ENCODE assay signal across 15 cellular contexts in genomic region chr19:18901503-18901890, GRCh38. TPM values are rescaled to one million over a fixed set of nuclear protein-coding genes. Genes with fewer than 3 reads are reported as not detected.
DNase-seq lines count a peak whose midpoint lies in the region; ATAC-seq, FAIRE-seq and TF ChIP-seq lines count a peak whose summit lies in the region.
"Had no signal": no experiment of that assay in that cellular context is flagged by ENCODE, and none has a peak within 500 bp of the region (broad histone marks: within the 10 kb centered on the region; RNA-seq: fewer than 3 reads in every experiment).

No MANE protein-coding gene starts in this region.

- TF ChIP-seq CTCF in OCI-LY7 (conservative IDR thresholded peaks at IDR 0.05; ENCODE audit: low read length) (no peak), Panc1 (IDR thresholded peaks at IDR 0.05) (no peak), K562 (IDR thresholded peaks at IDR 0.05 in 2 of 3, conservative IDR thresholded peaks at IDR 0.05 in 1 of 3; ENCODE audit: insufficient read depth in 2 of 3, low read depth in 1 of 3, low read length in 3 of 3) (no peak), mucosa of descending colon (IDR thresholded peaks at IDR 0.05) (no peak)

- H4K20me1 ChIP-seq in OCI-LY7 (ENCODE audit: insufficient read depth, low read length), result no peaks in the 10 kb centered on the region
- H4K20me1 ChIP-seq in K562 (replicated peaks; ENCODE audit: control insufficient read depth, insufficient read depth, low read length), result peaks cover 22% of the 10 kb centered on the region

- H3K4me1 ChIP-seq in OCI-LY7 (ENCODE audit: insufficient read depth, low read length, poor library complexity, severe bottlenecking), result no peaks in the 10 kb centered on the region
- H3K4me1 ChIP-seq in Panc1 (ENCODE audit: control insufficient read depth, insufficient read depth, low read length), result no peaks in the 10 kb centered on the region
- H3K4me1 ChIP-seq in K562 (replicated peaks in 1 of 2; ENCODE audit: control insufficient read depth in 2 of 2, insufficient read depth in 2 of 2, low read length in 2 of 2), result peaks cover 12 to 59% of the 10 kb centered on the region in 2 experiments
- H3K4me1 ChIP-seq in mucosa of descending colon (ENCODE audit: low read depth), result no peaks in the 10 kb centered on the region

- no peaks in the 10 kb centered on the region for H3K9me3 Mint-ChIP-seq in stimulated activated effector memory CD8-positive, alpha-beta T cell treated with anti-CD3 and anti-CD28 coated beads, Interleukin-12 subunit alpha, Interleukin-12 subunit beta, amount 100 ng/mL, for 72 hours
- H3K9me3 Mint-ChIP-seq: GM23338, H9 had no signal

- ATAC-seq in Panc1 (no peak), K562 (no peak), mucosa of descending colon (no peak)
- ATAC-seq in stimulated activated effector memory CD8-positive, alpha-beta T cell treated with anti-CD3 and anti-CD28 coated beads, Interleukin-12 subunit alpha, Interleukin-12 subunit beta, amount 100 ng/mL, for 72 hours, result no peak
- ATAC-seq: GM23338 had no signal

- H3K4me2 ChIP-seq in OCI-LY7 (ENCODE audit: low read length) (no peak overlapping the region), K562 (ENCODE audit: insufficient read depth, low read length) (no peak overlapping the region)
- H3K4me2 ChIP-seq: GM23338 had no signal

- H3K9me2 ChIP-seq in OCI-LY7 (ENCODE audit: insufficient read depth, low read length), result no peaks in the 10 kb centered on the region

- TF ChIP-seq EP300 in K562 (IDR thresholded peaks at IDR 0.05; ENCODE audit: low read length), result no peak

- H3K27ac Mint-ChIP-seq in stimulated activated effector memory CD8-positive, alpha-beta T cell treated with anti-CD3 and anti-CD28 coated beads, Interleukin-12 subunit alpha, Interleukin-12 subunit beta, amount 100 ng/mL, for 72 hours, result no peak overlapping the region
- H3K27ac Mint-ChIP-seq: CD4-positive, alpha-beta memory T cell; GM23338; H9 had no signal

- POLR2A ChIA-PET in OCI-LY7 (lab: Charles Lee) (interaction anchor here (0.9 kb wide), 1 partner anchor 10 kb away, joined by 3 read pairs; no protein-coding TSS in a partner anchor), Panc1 (lab: Charles Lee) (no interaction called here), K562 (lab: Yijun Ruan, JAX) (interaction anchor here (0.6 to 1.0 kb wide), 3 partner anchors 8 to 38 kb away, joined by 3 to 4 read pairs (median 4); no protein-coding TSS in a partner anchor)

- H3K9me3 ChIP-seq in OCI-LY7 (ENCODE audit: low read length), result no peaks in the 10 kb centered on the region
- H3K9me3 ChIP-seq in Panc1 (ENCODE audit: control insufficient read depth, insufficient read depth, low read depth, low read length), result no peaks in the 10 kb centered on the region
- no peaks in the 10 kb centered on the region for H3K9me3 ChIP-seq in K562 (replicated peaks; ENCODE audit: control insufficient read depth, insufficient read depth, low read depth, low read length)
- no peaks in the 10 kb centered on the region for H3K9me3 ChIP-seq in mucosa of descending colon

- H3K36me3 ChIP-seq in OCI-LY7 (ENCODE audit: insufficient read depth, low read length), result peaks cover 19% of the 10 kb centered on the region
- H3K36me3 ChIP-seq in Panc1 (ENCODE audit: control insufficient read depth, insufficient read depth, low read length), result no peaks in the 10 kb centered on the region
- peaks cover 55% of the 10 kb centered on the region; the same call in 2 of the 3 replicates for H3K36me3 ChIP-seq in K562 (ENCODE audit: control insufficient read depth, insufficient read depth, low read length)
- peaks cover 1% of the 10 kb centered on the region for H3K36me3 ChIP-seq in mucosa of descending colon (ENCODE audit: low read depth)

- WGBS in K562 (ENCODE audit: insufficient coverage, low coverage, missing lambda C conversion rate), result 70% methylated on average over 7 of the region's 7 CpGs

- H3K27ac ChIP-seq in OCI-LY7 (ENCODE audit: low read depth, low read length, poor library complexity, severe bottlenecking) (no peak overlapping the region), Panc1 (ENCODE audit: low read length) (no peak overlapping the region), K562 (ENCODE audit: extremely low read depth, low read depth, low read length) (no peak overlapping the region)

- no peak for TF ChIP-seq RAD21 in K562 (CRISPR knock-in tag; conservative IDR thresholded peaks at IDR 0.05 in 1 of 2, IDR thresholded peaks at IDR 0.05 in 1 of 2)

- CTCF ChIA-PET in OCI-LY7 (lab: Charles Lee; ENCODE audit: unreplicated experiment), result no interaction called here
- CTCF ChIA-PET in Panc1 (lab: Charles Lee), result no interaction called here
- CTCF ChIA-PET in K562 (lab: Yijun Ruan, JAX; ENCODE audit: low intra/inter-chr PET ratio), result no interaction called here

- peaks cover 3% of the 10 kb centered on the region for H3K9me1 ChIP-seq in K562 (ENCODE audit: control insufficient read depth, insufficient read depth, low read length)

- no peak overlapping the region for H2AFZ ChIP-seq in OCI-LY7 (ENCODE audit: low read length)
- H2AFZ ChIP-seq in K562 (ENCODE audit: low read depth, low read length), result no peak overlapping the region
- H2AFZ ChIP-seq: GM23338 had no signal

- no peak overlapping the region for H3K4me3 Mint-ChIP-seq in stimulated activated effector memory CD8-positive, alpha-beta T cell treated with anti-CD3 and anti-CD28 coated beads, Interleukin-12 subunit alpha, Interleukin-12 subunit beta, amount 100 ng/mL, for 72 hours
- H3K4me3 Mint-ChIP-seq: CD4-positive, alpha-beta memory T cell; GM23338; H9 had no signal

- H3K79me2 ChIP-seq in OCI-LY7 (ENCODE audit: insufficient read depth, low read depth, low read length) (no peaks in the 10 kb centered on the region), K562 (ENCODE audit: control insufficient read depth, insufficient read depth, low read length) (no peaks in the 10 kb centered on the region)

- DNase-seq in OCI-LY7 (ENCODE audit: low spot score) (no peak), Panc1 (ENCODE audit: low read depth, low spot score) (no peak), K562 (ENCODE audit: extremely low read depth in 1 of 4, low spot score in 3 of 4) (no peak), NCI-H524 (lab: John Stamatoyannopoulos, UW) (no peak), mucosa of descending colon (no peak)
- DNase-seq in stimulated activated effector memory CD8-positive, alpha-beta T cell treated with anti-CD3 and anti-CD28 coated beads, Interleukin-12 subunit alpha, Interleukin-12 subunit beta, amount 100 ng/mL, for 72 hours (ENCODE audit: low spot score in 2 of 2), result no peak
- DNase-seq: C1 segment of cervical spinal cord, COR-L47, DMS153, DND-41, H9 had no signal

- H3K27me3 ChIP-seq in Panc1 (ENCODE audit: control insufficient read depth, insufficient read depth, low read length), result no peaks in the 10 kb centered on the region
- no peaks in the 10 kb centered on the region for H3K27me3 ChIP-seq in K562 (ENCODE audit: control insufficient read depth in 2 of 2, insufficient read depth in 2 of 2, low read length in 2 of 2)

- no peak for TF ChIP-seq POLR2A in K562 (conservative IDR thresholded peaks at IDR 0.05)

- peaks cover 12% of the 10 kb centered on the region for H3K4me1 Mint-ChIP-seq in stimulated activated effector memory CD8-positive, alpha-beta T cell treated with anti-CD3 and anti-CD28 coated beads, Interleukin-12 subunit alpha, Interleukin-12 subunit beta, amount 100 ng/mL, for 72 hours
- H3K4me1 Mint-ChIP-seq: GM23338 had no signal

- in situ Hi-C loops in Panc1 (cut with HindIII; ENCODE audit: low pct_unique_long_range_greater_than_20kb, low sequenced_read_pairs) (no loop called here), K562 (cut with MboI) (no loop called here)

- H3K36me3 Mint-ChIP-seq in stimulated activated effector memory CD8-positive, alpha-beta T cell treated with anti-CD3 and anti-CD28 coated beads, Interleukin-12 subunit alpha, Interleukin-12 subunit beta, amount 100 ng/mL, for 72 hours, result peaks cover 58% of the 10 kb centered on the region

- TSS peak; percentile 66 for BruUV-seq in OCI-LY7 (replicated peaks; lab: Mats Ljungman, UMichigan)
- BruUV-seq in Panc1 (replicated peaks; lab: Mats Ljungman, UMichigan), result TSS peak; percentile 65
- BruUV-seq in K562 (replicated peaks; lab: Mats Ljungman, UMichigan), result TSS peak; percentile 36

- intact Hi-C loops in OCI-LY7 (cut with micrococcal nuclease; ENCODE audit: unreplicated experiment), result no loop called here
- intact Hi-C loops in Panc1 (cut with micrococcal nuclease; ENCODE audit: unreplicated experiment), result no loop called here
- intact Hi-C loops in K562 (cut with micrococcal nuclease), result no loop called here
- intact Hi-C loops in mucosa of descending colon (cut with DNase I, micrococcal nuclease), result no loop called here

- H3K9ac ChIP-seq in K562 (ENCODE audit: insufficient read depth in 1 of 2, low read depth in 2 of 2, low read length in 2 of 2), result no peak overlapping the region

- H3K4me3 ChIP-seq in OCI-LY7 (ENCODE audit: low read depth, low read length, poor library complexity, severe bottlenecking), result no peak overlapping the region
- no peak overlapping the region for H3K4me3 ChIP-seq in Panc1 (ENCODE audit: low read depth in 2 of 2, low read length in 2 of 2)
- no peak overlapping the region for H3K4me3 ChIP-seq in K562
- no peak overlapping the region for H3K4me3 ChIP-seq in mucosa of descending colon
- H3K4me3 ChIP-seq: GM23338 had no signal

- FAIRE-seq in K562 (lab: Jason Lieb, UNC), result no peak
- FAIRE-seq: G401.6, GM19239 had no signal

RNA-seq across cellular contexts. Expression of gene CERS1, which starts 5.5 kb away (rescaled TPM):
- total RNA-seq in OCI-LY7 (2014; rRNA removed; shearing (Covaris generic)), result 0.09 TPM in 1 of 2 replicates, not detected in the other
- total RNA-seq in OCI-LY7 (2022), result not detected in 2 replicates
- 4.5 TPM for total RNA-seq in Panc1 (2021; ENCODE audit: unreplicated experiment)
- 8.8 TPM for polyA plus RNA-seq in Panc1 (2012; ENCODE audit: insufficient read length)
- 1.3 and 6.2 TPM in 2 replicates for total RNA-seq in K562 (2011; cell fraction: chromatin; rRNA removed; ENCODE audit: low replicate concordance)
- 4.2 and 5.0 TPM in 2 replicates for total RNA-seq in K562 (2011; cell fraction: nucleolus; rRNA removed)
- total RNA-seq in K562 (2011; cell fraction: nucleoplasm; rRNA removed), result 1.5 and 3.7 TPM in 2 replicates
- 0.86 TPM in 2 replicates for total RNA-seq in K562 (2014; rRNA removed)
- total RNA-seq in K562 (2014; rRNA removed; fragmentation: Illumina TruSeq; extraction: Trizol), result 0.13 and 0.33 TPM in 2 replicates
- 0.43 and 1.4 TPM in 2 replicates for total RNA-seq in K562 (2015; rRNA removed; fragmentation: Illumina TruSeq; extraction: Trizol)
- total RNA-seq in K562 (2021), result 1.5 and 1.7 TPM in 2 replicates
- 1.5 and 3.8 TPM in 2 replicates for polyA plus RNA-seq in K562 (2011; rRNA removed)
- 5.5 and 5.7 TPM in 2 replicates for polyA plus RNA-seq in K562 (2011; cell fraction: cytosol; rRNA removed)
- 3.7 and 4.0 TPM in 2 replicates for polyA plus RNA-seq in K562 (2011; cell fraction: nucleus; rRNA removed)
- 0.71 and 0.87 TPM in 2 replicates for polyA plus RNA-seq in K562 (2012)
- polyA plus RNA-seq in K562 (2014; fragmentation: Illumina TruSeq; extraction: Trizol), result 0.80 and 1.7 TPM in 2 replicates
- not detected for polyA plus RNA-seq in K562 (2014; fragmentation: Nextera tagmentation; extraction: Ambion mirVana)
- polyA plus RNA-seq in K562 (2014; rRNA removed), result 1.1 TPM in 2 replicates
- polyA minus RNA-seq in K562 (2011; rRNA and poly(A)+ RNA removed), result 1.1 and 2.3 TPM in 2 replicates
- 1.2 and 3.5 TPM in 2 replicates for polyA minus RNA-seq in K562 (2011; cell fraction: cytosol; rRNA and poly(A)+ RNA removed)
- 0.40 and 0.78 TPM in 2 replicates for polyA minus RNA-seq in K562 (2011; cell fraction: nucleus; rRNA and poly(A)+ RNA removed)
- total RNA-seq in mucosa of descending colon, result 1 to 10 TPM in 1 of 3 donors, under 1 TPM in 2; 0.17 to 1.3 (median 0.39) TPM
- total RNA-seq: CD4-positive, alpha-beta memory T cell had no signal
- polyA plus RNA-seq: CD4-positive, alpha-beta memory T cell had no signal

RNA-seq across cellular contexts. Expression of gene COPE, which starts 17.7 kb away (rescaled TPM):
- 225 and 255 TPM in 2 replicates for total RNA-seq in OCI-LY7 (2014; rRNA removed; shearing (Covaris generic))
- total RNA-seq in OCI-LY7 (2022), result 231 and 256 TPM in 2 replicates
- 177 TPM for total RNA-seq in Panc1 (2021; ENCODE audit: unreplicated experiment)
- polyA plus RNA-seq in Panc1 (2012; ENCODE audit: insufficient read length), result 210 TPM
- 63.5 and 278 TPM in 2 replicates for total RNA-seq in K562 (2011; cell fraction: chromatin; rRNA removed; ENCODE audit: low replicate concordance)
- total RNA-seq in K562 (2011; cell fraction: nucleolus; rRNA removed), result 249 and 252 TPM in 2 replicates
- 127 and 141 TPM in 2 replicates for total RNA-seq in K562 (2011; cell fraction: nucleoplasm; rRNA removed)
- 239 and 305 TPM in 2 replicates for total RNA-seq in K562 (2014; rRNA removed)
- total RNA-seq in K562 (2014; rRNA removed; fragmentation: Illumina TruSeq; extraction: Trizol), result 19.2 and 33.2 TPM in 2 replicates
- total RNA-seq in K562 (2015; rRNA removed; fragmentation: Illumina TruSeq; extraction: Trizol), result 130 and 147 TPM in 2 replicates
- 273 and 289 TPM in 2 replicates for total RNA-seq in K562 (2021)
- polyA plus RNA-seq in K562 (2011; rRNA removed), result 159 and 263 TPM in 2 replicates
- 307 and 533 TPM in 2 replicates for polyA plus RNA-seq in K562 (2011; cell fraction: cytosol; rRNA removed)
- 164 and 210 TPM in 2 replicates for polyA plus RNA-seq in K562 (2011; cell fraction: nucleus; rRNA removed)
- 176 and 372 TPM in 2 replicates for polyA plus RNA-seq in K562 (2012)
- polyA plus RNA-seq in K562 (2014; fragmentation: Illumina TruSeq; extraction: Trizol), result 50.1 and 152 TPM in 2 replicates
- polyA plus RNA-seq in K562 (2014; fragmentation: Nextera tagmentation; extraction: Ambion mirVana), result 10 to 100 TPM in 1 of 2 experiments, 1 to 10 TPM in 1; 5.8 to 18.3 TPM
- 230 and 233 TPM in 2 replicates for polyA plus RNA-seq in K562 (2014; rRNA removed)
- 43.6 and 67.0 TPM in 2 replicates for polyA minus RNA-seq in K562 (2011; rRNA and poly(A)+ RNA removed)
- polyA minus RNA-seq in K562 (2011; cell fraction: cytosol; rRNA and poly(A)+ RNA removed), result 103 and 143 TPM in 2 replicates
- polyA minus RNA-seq in K562 (2011; cell fraction: nucleus; rRNA and poly(A)+ RNA removed), result 49.1 and 66.3 TPM in 2 replicates
- total RNA-seq in mucosa of descending colon, result 100 to 1,000 TPM; 119 to 227 (median 176) TPM

RNA-seq across cellular contexts. Expression of gene DDX49, which starts 18.0 kb away (rescaled TPM):
- 69.3 and 82.4 TPM in 2 replicates for total RNA-seq in OCI-LY7 (2014; rRNA removed; shearing (Covaris generic))
- total RNA-seq in OCI-LY7 (2022), result 53.7 and 63.7 TPM in 2 replicates
- total RNA-seq in Panc1 (2021; ENCODE audit: unreplicated experiment), result 41.5 TPM
- 52.2 TPM for polyA plus RNA-seq in Panc1 (2012; ENCODE audit: insufficient read length)
- 17.3 and 60.1 TPM in 2 replicates for total RNA-seq in K562 (2011; cell fraction: chromatin; rRNA removed; ENCODE audit: low replicate concordance)
- 53.9 and 64.9 TPM in 2 replicates for total RNA-seq in K562 (2011; cell fraction: nucleolus; rRNA removed)
- total RNA-seq in K562 (2011; cell fraction: nucleoplasm; rRNA removed), result 23.2 and 29.4 TPM in 2 replicates
- 113 and 149 TPM in 2 replicates for total RNA-seq in K562 (2014; rRNA removed)
- total RNA-seq in K562 (2014; rRNA removed; fragmentation: Illumina TruSeq; extraction: Trizol), result 26.2 and 45.7 TPM in 2 replicates
- total RNA-seq in K562 (2015; rRNA removed; fragmentation: Illumina TruSeq; extraction: Trizol), result 51.1 and 57.8 TPM in 2 replicates
- total RNA-seq in K562 (2021), result 78.9 and 88.6 TPM in 2 replicates
- polyA plus RNA-seq in K562 (2011; rRNA removed), result 35.6 and 43.2 TPM in 2 replicates
- polyA plus RNA-seq in K562 (2011; cell fraction: cytosol; rRNA removed), result 53.9 and 97.8 TPM in 2 replicates
- 37.4 and 64.0 TPM in 2 replicates for polyA plus RNA-seq in K562 (2011; cell fraction: nucleus; rRNA removed)
- 53.0 and 58.9 TPM in 2 replicates for polyA plus RNA-seq in K562 (2012)
- polyA plus RNA-seq in K562 (2014; fragmentation: Illumina TruSeq; extraction: Trizol), result 33.3 and 53.3 TPM in 2 replicates
- polyA plus RNA-seq in K562 (2014; fragmentation: Nextera tagmentation; extraction: Ambion mirVana), result 1 to 10 TPM; 1.1 to 6.3 TPM
- 61.3 and 65.9 TPM in 2 replicates for polyA plus RNA-seq in K562 (2014; rRNA removed)
- polyA minus RNA-seq in K562 (2011; rRNA and poly(A)+ RNA removed), result 27.6 and 57.1 TPM in 2 replicates
- 34.9 and 39.1 TPM in 2 replicates for polyA minus RNA-seq in K562 (2011; cell fraction: cytosol; rRNA and poly(A)+ RNA removed)
- 23.5 and 26.5 TPM in 2 replicates for polyA minus RNA-seq in K562 (2011; cell fraction: nucleus; rRNA and poly(A)+ RNA removed)
- total RNA-seq in mucosa of descending colon, result 10 to 100 TPM; 37.4 to 47.3 (median 40.4) TPM

RNA-seq across cellular contexts. Expression of gene HOMER3, which starts 39.5 kb away (rescaled TPM):
- total RNA-seq in OCI-LY7 (2014; rRNA removed; shearing (Covaris generic)), result 8.6 and 16.1 TPM in 2 replicates
- total RNA-seq in OCI-LY7 (2022) (14.8 and 15.5 TPM in 2 replicates), Panc1 (2021; ENCODE audit: unreplicated experiment) (58.9 TPM), K562 (2014; rRNA removed) (4.2 and 6.8 TPM in 2 replicates), K562 (2014; rRNA removed; fragmentation: Illumina TruSeq; extraction: Trizol) (1.2 and 1.3 TPM in 2 replicates), K562 (2015; rRNA removed; fragmentation: Illumina TruSeq; extraction: Trizol) (1.5 and 2.7 TPM in 2 replicates), K562 (2021) (3.4 and 4.1 TPM in 2 replicates), mucosa of descending colon (10 to 100 TPM in 1 of 3 donors, 1 to 10 TPM in 2; 2.2 to 18.0 (median 6.5) TPM)
- polyA plus RNA-seq in Panc1 (2012; ENCODE audit: insufficient read length), result 61.8 TPM
- 9.9 and 22.2 TPM in 2 replicates for total RNA-seq in K562 (2011; cell fraction: chromatin; rRNA removed; ENCODE audit: low replicate concordance)
- 12.0 and 12.4 TPM in 2 replicates for total RNA-seq in K562 (2011; cell fraction: nucleolus; rRNA removed)
- total RNA-seq in K562 (2011; cell fraction: nucleoplasm; rRNA removed), result 9.1 and 12.6 TPM in 2 replicates
- polyA plus RNA-seq in K562 (2011; rRNA removed) (5.1 and 10.3 TPM in 2 replicates), K562 (2014; fragmentation: Illumina TruSeq; extraction: Trizol) (2.9 and 4.7 TPM in 2 replicates), K562 (2014; fragmentation: Nextera tagmentation; extraction: Ambion mirVana) (not detected), K562 (2014; rRNA removed) (3.7 and 6.4 TPM in 2 replicates)
- 9.6 and 10.5 TPM in 2 replicates for polyA plus RNA-seq in K562 (2011; cell fraction: cytosol; rRNA removed)
- polyA plus RNA-seq in K562 (2011; cell fraction: nucleus; rRNA removed), result 9.2 and 20.4 TPM in 2 replicates
- 2.4 and 5.5 TPM in 2 replicates for polyA plus RNA-seq in K562 (2012)
- polyA minus RNA-seq in K562 (2011; rRNA and poly(A)+ RNA removed), result 2.5 and 2.9 TPM in 2 replicates
- 3.3 and 6.9 TPM in 2 replicates for polyA minus RNA-seq in K562 (2011; cell fraction: cytosol; rRNA and poly(A)+ RNA removed)
- polyA minus RNA-seq in K562 (2011; cell fraction: nucleus; rRNA and poly(A)+ RNA removed), result 3.4 and 8.3 TPM in 2 replicates
